In genomic region chrX:150414228-150414627, GRCh38 we compare ENCODE assay signal across 16 cellular contexts. TPM values are rescaled to one million over a fixed set of nuclear protein-coding genes. Genes with fewer than 3 reads are reported as not detected.
DNase-seq lines count a peak whose midpoint lies in the region; ATAC-seq, FAIRE-seq and TF ChIP-seq lines count a peak whose summit lies in the region.
"Had no signal": no experiment of that assay in that cellular context is flagged by ENCODE, and none has a peak within 500 bp of the region (broad histone marks: within the 10 kb centered on the region; RNA-seq: fewer than 3 reads in every experiment).

No MANE protein-coding gene starts in this region.

- POLR2A ChIA-PET in A549 (lab: Yijun Ruan, JAX) = no interaction called here
- POLR2A ChIA-PET in A673 (lab: Charles Lee; ENCODE audit: low non-redundant PET) = no interaction called here
- POLR2A ChIA-PET in K562 (lab: Yijun Ruan, JAX) = no interaction called here

- peaks cover 0 to 9% of the 10 kb centered on the region in 2 donors for H3K27me3 Mint-ChIP-seq in stimulated activated naive B cell treated with anti-CD40 and anti-IgM and Interleukin-4, amounts not matched to agents 10 μg/mL and 1 μg/mL and 100 μg/mL, for 72 hours
- H3K27me3 Mint-ChIP-seq: CD4-positive, alpha-beta memory T cell had no signal

- FAIRE-seq in A549 (lab: Jason Lieb, UNC) (no peak), K562 (lab: Jason Lieb, UNC) (no peak)
- FAIRE-seq: A204.1, HTR-8/SVneo had no signal

- BruUV-seq in A673 (replicated peaks; lab: Mats Ljungman, UMichigan) (no TSS peak), K562 (replicated peaks; lab: Mats Ljungman, UMichigan) (no TSS peak)

- no peaks in the 10 kb centered on the region for H3K36me3 Mint-ChIP-seq in stimulated activated naive B cell treated with anti-CD40 and anti-IgM and Interleukin-4, amounts not matched to agents 10 μg/mL and 1 μg/mL and 100 μg/mL, for 72 hours
- H3K36me3 Mint-ChIP-seq: CD14-positive monocyte; CD4-positive, alpha-beta memory T cell had no signal

- in situ Hi-C loops in K562 (cut with MboI) = no loop called here

- CTCF ChIA-PET in A549 (lab: Yijun Ruan, JAX) (no interaction called here), A673 (lab: Charles Lee) (no interaction called here), K562 (lab: Yijun Ruan, JAX; ENCODE audit: low intra/inter-chr PET ratio) (no interaction called here)

- H3K9me3 Mint-ChIP-seq in stimulated activated naive B cell treated with anti-CD40 and anti-IgM and Interleukin-4, amounts not matched to agents 10 μg/mL and 1 μg/mL and 100 μg/mL, for 72 hours = no peaks in the 10 kb centered on the region
- H3K9me3 Mint-ChIP-seq: CD14-positive monocyte had no signal

- no peaks in the 10 kb centered on the region for H3K79me2 ChIP-seq in K562 (ENCODE audit: control insufficient read depth, insufficient read depth, low read length)

- H3K9ac ChIP-seq in K562 (ENCODE audit: insufficient read depth in 1 of 2, low read depth in 2 of 2, low read length in 2 of 2) = no peak overlapping the region
- H3K9ac ChIP-seq: BLaER1 had no signal

- H2AFZ ChIP-seq in K562 (ENCODE audit: low read depth, low read length) = no peak overlapping the region

- H3K9me3 ChIP-seq in A549 = no peaks in the 10 kb centered on the region
- no peaks in the 10 kb centered on the region for H3K9me3 ChIP-seq in A673 (ENCODE audit: low read depth, low read length, poor library complexity, severe bottlenecking)
- no peaks in the 10 kb centered on the region for H3K9me3 ChIP-seq in K562 (replicated peaks; ENCODE audit: control insufficient read depth, insufficient read depth, low read depth, low read length)
- H3K9me3 ChIP-seq: BLaER1 had no signal

- no peak for TF ChIP-seq CTCF in A549 (IDR thresholded peaks at IDR 0.05)
- no peak for TF ChIP-seq CTCF in A673 (conservative IDR thresholded peaks at IDR 0.05; ENCODE audit: low read depth, low read length)
- no peak for TF ChIP-seq CTCF in K562 (IDR thresholded peaks at IDR 0.05 in 2 of 3, conservative IDR thresholded peaks at IDR 0.05 in 1 of 3; ENCODE audit: insufficient read depth in 2 of 3, low read depth in 1 of 3, low read length in 3 of 3)

- H3K4me2 ChIP-seq in A549 (no peak overlapping the region), K562 (ENCODE audit: insufficient read depth, low read length) (no peak overlapping the region)
- H3K4me2 ChIP-seq: BLaER1 had no signal

- TF ChIP-seq EP300 in A549 (IDR thresholded peaks at IDR 0.05) (no peak), K562 (IDR thresholded peaks at IDR 0.05; ENCODE audit: low read length) (no peak)

- no peaks in the 10 kb centered on the region for H4K20me1 ChIP-seq in K562 (replicated peaks; ENCODE audit: control insufficient read depth, insufficient read depth, low read length)
- H4K20me1 ChIP-seq: BLaER1 had no signal

- 80% methylated on average over 2 of the region's 2 CpGs for WGBS in A549 (ENCODE audit: missing lambda C conversion rate)
- 0% methylated on average over 2 of the region's 2 CpGs for WGBS in K562 (ENCODE audit: insufficient coverage, low coverage, missing lambda C conversion rate)

- H3K4me1 ChIP-seq in A549 (no peaks in the 10 kb centered on the region), A673 (ENCODE audit: insufficient read depth, low read length, poor library complexity, severe bottlenecking) (no peaks in the 10 kb centered on the region), K562 (replicated peaks in 1 of 2; ENCODE audit: control insufficient read depth in 2 of 2, insufficient read depth in 2 of 2, low read length in 2 of 2) (no peaks in the 10 kb centered on the region)

- no peak for TF ChIP-seq POLR2A in A549 (IDR thresholded peaks at IDR 0.05; ENCODE audit: low read length)
- TF ChIP-seq POLR2A in K562 (conservative IDR thresholded peaks at IDR 0.05) = no peak

- ATAC-seq in A549 = no peak
- ATAC-seq in K562 = no peak
- no peak for ATAC-seq in stimulated activated naive B cell treated with anti-CD40 and anti-IgM and Interleukin-4, amounts not matched to agents 10 μg/mL and 1 μg/mL and 100 μg/mL, for 72 hours (replicated peaks)

- no peaks in the 10 kb centered on the region for H3K4me1 Mint-ChIP-seq in stimulated activated naive B cell treated with anti-CD40 and anti-IgM and Interleukin-4, amounts not matched to agents 10 μg/mL and 1 μg/mL and 100 μg/mL, for 72 hours
- H3K4me1 Mint-ChIP-seq: CD14-positive monocyte had no signal

- no peaks in the 10 kb centered on the region for H3K9me1 ChIP-seq in K562 (ENCODE audit: control insufficient read depth, insufficient read depth, low read length)

- no peak overlapping the region for H3K4me3 Mint-ChIP-seq in stimulated activated naive B cell treated with anti-CD40 and anti-IgM and Interleukin-4, amounts not matched to agents 10 μg/mL and 1 μg/mL and 100 μg/mL, for 72 hours
- H3K4me3 Mint-ChIP-seq: CD14-positive monocyte; CD4-positive, alpha-beta memory T cell; H9 had no signal

- peak overlapping the region; percentile 14 for H3K27ac Mint-ChIP-seq in stimulated activated naive B cell treated with anti-CD40 and anti-IgM and Interleukin-4, amounts not matched to agents 10 μg/mL and 1 μg/mL and 100 μg/mL, for 72 hours
- H3K27ac Mint-ChIP-seq: CD14-positive monocyte; CD4-positive, alpha-beta memory T cell; H9 had no signal

- H3K36me3 ChIP-seq in A673 (ENCODE audit: insufficient read depth, low read length, poor library complexity, severe bottlenecking) = no peaks in the 10 kb centered on the region
- H3K36me3 ChIP-seq in K562 (ENCODE audit: control insufficient read depth, insufficient read depth, low read length) = no peaks in the 10 kb centered on the region
- H3K36me3 ChIP-seq: BLaER1 had no signal

- TF ChIP-seq RAD21 in A549 (conservative IDR thresholded peaks at IDR 0.05 in 1 of 2, IDR thresholded peaks at IDR 0.05 in 1 of 2) = no peak
- TF ChIP-seq RAD21 in K562 (CRISPR knock-in tag; conservative IDR thresholded peaks at IDR 0.05 in 1 of 2, IDR thresholded peaks at IDR 0.05 in 1 of 2) = no peak

- no peak overlapping the region for H3K27ac ChIP-seq in A549
- H3K27ac ChIP-seq in A673 (ENCODE audit: low read depth, low read length, poor library complexity, severe bottlenecking) = no peak overlapping the region
- no peak overlapping the region for H3K27ac ChIP-seq in K562 (ENCODE audit: extremely low read depth, low read depth, low read length)
- H3K27ac ChIP-seq: BLaER1 had no signal

- H3K27me3 ChIP-seq in A673 (replicated peaks; ENCODE audit: insufficient read depth, low read depth, low read length, poor library complexity) = no peaks in the 10 kb centered on the region
- H3K27me3 ChIP-seq in K562 (ENCODE audit: control insufficient read depth in 2 of 2, insufficient read depth in 2 of 2, low read length in 2 of 2) = no peaks in the 10 kb centered on the region
- H3K27me3 ChIP-seq: BLaER1 had no signal

- no peak overlapping the region for H3K4me3 ChIP-seq in A549
- H3K4me3 ChIP-seq in A673 (ENCODE audit: low read depth, low read length, poor library complexity, severe bottlenecking) = no peak overlapping the region
- H3K4me3 ChIP-seq in K562 = no peak overlapping the region
- H3K4me3 ChIP-seq: BLaER1 had no signal

- no peak for DNase-seq in A549 (ENCODE audit: low read depth in 1 of 2, low spot score in 1 of 2)
- peak; percentile 56 for DNase-seq in A673 (ENCODE audit: low spot score)
- no peak for DNase-seq in K562 (ENCODE audit: extremely low read depth in 1 of 4, low spot score in 3 of 4)
- DNase-seq in stimulated activated naive B cell treated with anti-CD40 and anti-IgM and Interleukin-4, amounts not matched to agents 10 μg/mL and 1 μg/mL and 100 μg/mL, for 72 hours = no peak
- no peak for DNase-seq in NCI-H1092 (lab: John Stamatoyannopoulos, UW)
- no peak for DNase-seq in NCI-H2029 (lab: John Stamatoyannopoulos, UW)
- DNase-seq: CD4-positive, alpha-beta memory T cell; DMS153; DMS79; GF-D8; GOT3; H9 had no signal

- intact Hi-C loops in A673 (cut with micrococcal nuclease; ENCODE audit: unreplicated experiment) (no loop called here), K562 (cut with micrococcal nuclease) (no loop called here)

TF ChIP-seq in A549, 52 proteins besides CTCF, POLR2A, EP300 and RAD21:
- TF ChIP-seq CEBPB (IDR thresholded peaks at IDR 0.05) (peak; percentile 66 to 76; a peak in 3 of 4 replicates), TFCP2L1 (CRISPR knock-in tag; IDR thresholded peaks at IDR 0.05) (no peak), ZC3H11A (IDR thresholded peaks at IDR 0.05) (no peak), PHF8 (IDR thresholded peaks at IDR 0.05; ENCODE audit: borderline replicate concordance, low read depth) (no peak)

TF ChIP-seq in K562, 482 proteins besides CTCF, POLR2A, EP300 and RAD21 (continues in another document):
- peak; percentile 63 for TF ChIP-seq CEBPB (tag; IDR thresholded peaks at IDR 0.05)
- no peak for TF ChIP-seq RBM17 (IDR thresholded peaks at IDR 0.05; ENCODE audit: borderline replicate concordance, low read depth, low read length)
- TF ChIP-seq ELF4 (CRISPR knock-in tag; IDR thresholded peaks at IDR 0.05) = no peak
- TF ChIP-seq KLF16 (IDR thresholded peaks at IDR 0.05) = no peak

RNA-seq across cellular contexts. Expression of gene MAMLD1, which starts 51.1 kb away (rescaled TPM):
- 1.2 and 1.9 TPM in 2 replicates for polyA plus RNA-seq in A549 (2011; rRNA removed)
- 2.2 and 3.5 TPM in 2 replicates for polyA plus RNA-seq in A549 (2012; cell fraction: cytosol; rRNA removed)
- 11.3 and 12.6 TPM in 2 replicates for polyA plus RNA-seq in A549 (2012; cell fraction: nucleus; rRNA removed)
- 2.3 to 2.5 TPM (median 2.4 TPM) in 3 replicates for polyA plus RNA-seq in A549 (2017; fragmentation: RNase III; extraction: RNeasy Plus Mini Kit Qiagen cat#74134 plus additional on column Dnase treatment)
- polyA minus RNA-seq in A549 (2011; rRNA and poly(A)+ RNA removed) = 1.0 and 1.4 TPM in 2 replicates
- total RNA-seq in A673 (2021) = 3.2 and 4.0 TPM in 2 replicates
- total RNA-seq in K562 (2011; cell fraction: chromatin; rRNA removed; ENCODE audit: low replicate concordance) = 0.09 TPM in 1 of 2 replicates, not detected in the other
- total RNA-seq in K562 (2011; cell fraction: nucleolus; rRNA removed) = not detected in 2 replicates
- total RNA-seq in K562 (2011; cell fraction: nucleoplasm; rRNA removed) = not detected in 2 replicates
- not detected in 2 replicates for total RNA-seq in K562 (2014; rRNA removed)
- total RNA-seq in K562 (2014; rRNA removed; fragmentation: Illumina TruSeq; extraction: Trizol) = not detected in 2 replicates
- total RNA-seq in K562 (2015; rRNA removed; fragmentation: Illumina TruSeq; extraction: Trizol) = not detected in 2 replicates
- 0.18 TPM in 1 of 2 replicates, not detected in the other for total RNA-seq in K562 (2021)
- not detected in 2 replicates for polyA plus RNA-seq in K562 (2011; rRNA removed)
- 0.03 TPM in 1 of 2 replicates, not detected in the other for polyA plus RNA-seq in K562 (2011; cell fraction: cytosol; rRNA removed)
- polyA plus RNA-seq in K562 (2011; cell fraction: nucleus; rRNA removed) = 0.10 TPM in 1 of 2 replicates, not detected in the other
- polyA plus RNA-seq in K562 (2012) = 0.03 TPM in 1 of 2 replicates, not detected in the other
- not detected in 2 replicates for polyA plus RNA-seq in K562 (2014; fragmentation: Illumina TruSeq; extraction: Trizol)
- polyA plus RNA-seq in K562 (2014; fragmentation: Nextera tagmentation; extraction: Ambion mirVana) = not detected
- polyA plus RNA-seq in K562 (2014; rRNA removed) = 0.12 TPM in 1 of 2 replicates, not detected in the other
- not detected in 2 replicates for polyA minus RNA-seq in K562 (2011; rRNA and poly(A)+ RNA removed)
- not detected in 2 replicates for polyA minus RNA-seq in K562 (2011; cell fraction: cytosol; rRNA and poly(A)+ RNA removed)
- polyA minus RNA-seq in K562 (2011; cell fraction: nucleus; rRNA and poly(A)+ RNA removed) = not detected in 2 replicates
- polyA plus RNA-seq: CD14-positive monocyte had no signal

Comparison
In these comparisons a context has a peak if more than half of its experiments do, and no peak if none do; other contexts are left out.
1. Of the 35 proteins assayed by ChIP-seq in both K562 and A549: peak only in K562: none; only in A549: none; in both: CEBPB; in neither: 34.